25 cellular contexts compared by ENCODE assay signal in genomic region chr6:143934867-143935266, GRCh38.
"Had no signal": no experiment of that assay in that cellular context is flagged by ENCODE, and none has a peak within 500 bp of the region (broad histone marks: within the 10 kb centered on the region; RNA-seq: fewer than 3 reads in every experiment).

No MANE protein-coding gene starts in this region.

- ATAC-seq: activated CD4-positive, alpha-beta T cell treated with anti-CD3 and anti-CD28 coated beads for 36 hours; activated T-helper 17 cell treated with anti-CD3 and anti-CD28 coated beads, Interleukin-2, amount 50 U/mL, for 72 hours; Right ventricle myocardium inferior; T-cell had no signal

- H3K9me3 Mint-ChIP-seq: activated naive CD4-positive, alpha-beta T cell treated with anti-CD3 and anti-CD28 coated beads, Interleukin-2, amount 10 ng/mL, durations not matched to agents 7 days and 5 days had no signal

- H3K27me3 Mint-ChIP-seq: activated naive CD8-positive, alpha-beta T cell treated with anti-CD3 and anti-CD28 coated beads for 36 hours; activated T-helper 17 cell treated with anti-CD3 and anti-CD28 coated beads, Interleukin-2, amount 50 U/mL, for 72 hours had no signal

- H3K27ac Mint-ChIP-seq: activated CD4-positive, alpha-beta memory T cell treated with anti-CD3 and anti-CD28 coated beads, Interleukin-2, amount 10 ng/mL, durations not matched to agents 7 days and 5 days; activated CD4-positive, alpha-beta T cell treated with anti-CD3 and anti-CD28 coated beads for 36 hours; activated naive CD4-positive, alpha-beta T cell treated with anti-CD3 and anti-CD28 coated beads, Interleukin-2, amount 10 ng/mL, durations not matched to agents 7 days and 5 days; activated naive CD8-positive, alpha-beta T cell treated with anti-CD3 and anti-CD28 coated beads for 36 hours; activated T-helper 17 cell treated with anti-CD3 and anti-CD28 coated beads, Interleukin-2, amount 50 U/mL, for 72 hours; T-cell had no signal

- H3K36me3 Mint-ChIP-seq: activated naive CD4-positive, alpha-beta T cell treated with anti-CD3 and anti-CD28 coated beads, Interleukin-2, amount 10 ng/mL, durations not matched to agents 7 days and 5 days had no signal

- DNase-seq: activated CD4-positive, alpha-beta memory T cell treated with anti-CD3 and anti-CD28 coated beads, Interleukin-2, amount 10 ng/mL, durations not matched to agents 7 days and 5 days; activated CD4-positive, alpha-beta T cell treated with anti-CD3 and anti-CD28 coated beads for 36 hours; activated CD4-positive, alpha-beta T cell treated with anti-CD3 and anti-CD28 coated beads, Interleukin-2, amount 50 U/mL, for 1 hour; activated gamma-delta T cell treated with Interleukin-2 at 50 U/mL for 16 hours; activated naive CD4-positive, alpha-beta T cell treated with anti-CD3 and anti-CD28 coated beads, Interleukin-2, amount 10 ng/mL, durations not matched to agents 7 days and 5 days; activated naive CD8-positive, alpha-beta T cell treated with anti-CD3 and anti-CD28 coated beads for 36 hours; activated T-cell treated with anti-CD3 and anti-CD28 coated beads for 4 hours; activated T-cell treated with anti-CD3 and anti-CD28 coated beads, Interleukin-2, amount 50 U/mL, for 48 hours; Kasumi-1; KBM-7; NCI-H1048; NCI-H146; NCI-H187 treated with DMSO at 0.1 percent for 48 hours; NCI-H2081 treated with DMSO at 0.1 percent for 48 hours; NCI-H345; NCI-H510A; NCI-H526 treated with DMSO at 0.1 percent for 48 hours; NCI-H82; T-cell; T-helper 2 cell; T1000 had no signal

- H3K4me3 Mint-ChIP-seq: activated CD4-positive, alpha-beta memory T cell treated with anti-CD3 and anti-CD28 coated beads, Interleukin-2, amount 10 ng/mL, durations not matched to agents 7 days and 5 days; activated CD4-positive, alpha-beta T cell treated with anti-CD3 and anti-CD28 coated beads for 36 hours; activated naive CD4-positive, alpha-beta T cell treated with anti-CD3 and anti-CD28 coated beads, Interleukin-2, amount 10 ng/mL, durations not matched to agents 7 days and 5 days; activated naive CD8-positive, alpha-beta T cell treated with anti-CD3 and anti-CD28 coated beads for 36 hours; activated T-helper 17 cell treated with anti-CD3 and anti-CD28 coated beads, Interleukin-2, amount 50 U/mL, for 72 hours; T-cell had no signal

- H3K4me3 ChIP-seq: SK-N-MC had no signal

- H3K27ac ChIP-seq: SK-N-MC, VCaP had no signal
